9 cellular contexts compared by ENCODE assay signal in genomic region chr12:120368789-120369475, GRCh38. TPM values are rescaled to one million over a fixed set of nuclear protein-coding genes. Genes with fewer than 3 reads are reported as not detected.
DNase-seq lines count a peak whose midpoint lies in the region; ATAC-seq lines count a peak whose summit lies in the region.
"Had no signal": no experiment of that assay in that cellular context is flagged by ENCODE, and none has a peak within 500 bp of the region (broad histone marks: within the 10 kb centered on the region; RNA-seq: fewer than 3 reads in every experiment).

Gene MSI1 (minus strand): TSS chr12:120369164. CDS start chr12:120369091, 73 bp downstream.

- H3K27ac Mint-ChIP-seq in activated naive CD8-positive, alpha-beta T cell treated with anti-CD3 and anti-CD28 coated beads for 36 hours = no peak within 1 kb of the TSS
- H3K27ac Mint-ChIP-seq in immature natural killer cell = no peak within 1 kb of the TSS
- H3K27ac Mint-ChIP-seq in stimulated activated naive CD8-positive, alpha-beta T cell treated with anti-CD3 and anti-CD28 coated beads, Interleukin-15, amount 100 ng/mL, for 72 hours = peak within 1 kb of the TSS; percentile 12 to 27

- peaks cover 74% of the 10 kb centered on the region for H3K27me3 Mint-ChIP-seq in activated naive CD8-positive, alpha-beta T cell treated with anti-CD3 and anti-CD28 coated beads for 36 hours
- H3K27me3 Mint-ChIP-seq in immature natural killer cell (ENCODE audit: low read depth in 3 of 3) = peaks cover 28 to 51% (median 28%) of the 10 kb centered on the region in 3 donors
- H3K27me3 Mint-ChIP-seq in stimulated activated naive CD8-positive, alpha-beta T cell treated with anti-CD3 and anti-CD28 coated beads, Interleukin-15, amount 100 ng/mL, for 72 hours = peaks cover 87% of the 10 kb centered on the region

- no peaks in the 10 kb centered on the region for H3K36me3 Mint-ChIP-seq in activated naive CD8-positive, alpha-beta T cell treated with anti-CD3 and anti-CD28 coated beads for 36 hours
- H3K36me3 Mint-ChIP-seq in immature natural killer cell = no peaks in the 10 kb centered on the region

- ATAC-seq in stimulated activated naive CD8-positive, alpha-beta T cell treated with anti-CD3 and anti-CD28 coated beads, Interleukin-15, amount 100 ng/mL, for 72 hours = peak; percentile 49
- ATAC-seq in GM21447 (IDR thresholded peaks at IDR 0.05; ENCODE audit: unreplicated experiment) (no peak), HG03571 (IDR thresholded peaks at IDR 0.05; ENCODE audit: unreplicated experiment) (no peak)

- peaks cover 12% of the 10 kb centered on the region for H3K4me1 Mint-ChIP-seq in activated naive CD8-positive, alpha-beta T cell treated with anti-CD3 and anti-CD28 coated beads for 36 hours
- peaks cover 0 to 10% of the 10 kb centered on the region in 2 donors for H3K4me1 Mint-ChIP-seq in immature natural killer cell
- H3K4me1 Mint-ChIP-seq in stimulated activated naive CD8-positive, alpha-beta T cell treated with anti-CD3 and anti-CD28 coated beads, Interleukin-15, amount 100 ng/mL, for 72 hours = peaks cover 36% of the 10 kb centered on the region

- H3K9me3 Mint-ChIP-seq in activated naive CD8-positive, alpha-beta T cell treated with anti-CD3 and anti-CD28 coated beads for 36 hours = no peaks in the 10 kb centered on the region
- no peaks in the 10 kb centered on the region for H3K9me3 Mint-ChIP-seq in immature natural killer cell
- no peaks in the 10 kb centered on the region for H3K9me3 Mint-ChIP-seq in stimulated activated naive CD8-positive, alpha-beta T cell treated with anti-CD3 and anti-CD28 coated beads, Interleukin-15, amount 100 ng/mL, for 72 hours

- peak within 1 kb of the TSS; percentile 66 for H3K4me3 Mint-ChIP-seq in activated naive CD8-positive, alpha-beta T cell treated with anti-CD3 and anti-CD28 coated beads for 36 hours
- peak within 1 kb of the TSS; percentile 27 to 72 (median 71) for H3K4me3 Mint-ChIP-seq in immature natural killer cell
- H3K4me3 Mint-ChIP-seq in stimulated activated naive CD8-positive, alpha-beta T cell treated with anti-CD3 and anti-CD28 coated beads, Interleukin-15, amount 100 ng/mL, for 72 hours = peak within 1 kb of the TSS; percentile 76 to 87

- DNase-seq in NCI-H2227 (lab: John Stamatoyannopoulos, UW; ENCODE audit: unreplicated experiment) (peak; percentile 54), NCI-H2227 treated with DMSO at 0.1 percent for 48 hours (lab: John Stamatoyannopoulos, UW) (no peak), immature natural killer cell (no peak)
- DNase-seq in activated naive CD8-positive, alpha-beta T cell treated with anti-CD3 and anti-CD28 coated beads for 36 hours = peak; percentile 13
- peak in 1 of 2 donors; percentile 25 for DNase-seq in stimulated activated naive CD8-positive, alpha-beta T cell treated with anti-CD3 and anti-CD28 coated beads, Interleukin-15, amount 100 ng/mL, for 72 hours
- DNase-seq in NK-92 treated with Interleukin-12 subunit alpha and Interleukin-12 subunit beta, amount 100 ng/mL, for 24 hours (lab: John Stamatoyannopoulos, UW) = no peak

RNA-seq across cellular contexts. Expression of gene MSI1, which starts in this region (rescaled TPM):
- 1 to 10 TPM in 1 of 2 experiments, under 1 TPM in 1; 0.60 to 1.7 TPM for total RNA-seq in activated naive CD8-positive, alpha-beta T cell treated with anti-CD3 and anti-CD28 coated beads for 36 hours
- polyA plus RNA-seq in immature natural killer cell = not detected
- polyA plus RNA-seq: BJ had no signal

Comparison
In these comparisons a context has a peak if more than half of its experiments do, and no peak if none do; other contexts are left out.
1. DNase-seq: peak in NCI-H2227 (single experiment) and activated naive CD8-positive, alpha-beta T cell treated with anti-CD3 and anti-CD28 coated beads for 36 hours (single experiment); none in NCI-H2227 treated with DMSO at 0.1 percent for 48 hours (single experiment), immature natural killer cell (0 of 3) and NK-92 treated with Interleukin-12 subunit alpha and Interleukin-12 subunit beta, amount 100 ng/mL, for 24 hours (single experiment).
2. H3K27ac Mint-ChIP-seq: peak in stimulated activated naive CD8-positive, alpha-beta T cell treated with anti-CD3 and anti-CD28 coated beads, Interleukin-15, amount 100 ng/mL, for 72 hours (2 of 2); none in activated naive CD8-positive, alpha-beta T cell treated with anti-CD3 and anti-CD28 coated beads for 36 hours (single experiment) and immature natural killer cell (0 of 6).
3. Peak in every context shown above with its lines, with median percentiles within 50 percentile points of each other: H3K4me3 Mint-ChIP-seq.